22 cellular contexts compared by ENCODE assay signal in the genomic region with DNA sequence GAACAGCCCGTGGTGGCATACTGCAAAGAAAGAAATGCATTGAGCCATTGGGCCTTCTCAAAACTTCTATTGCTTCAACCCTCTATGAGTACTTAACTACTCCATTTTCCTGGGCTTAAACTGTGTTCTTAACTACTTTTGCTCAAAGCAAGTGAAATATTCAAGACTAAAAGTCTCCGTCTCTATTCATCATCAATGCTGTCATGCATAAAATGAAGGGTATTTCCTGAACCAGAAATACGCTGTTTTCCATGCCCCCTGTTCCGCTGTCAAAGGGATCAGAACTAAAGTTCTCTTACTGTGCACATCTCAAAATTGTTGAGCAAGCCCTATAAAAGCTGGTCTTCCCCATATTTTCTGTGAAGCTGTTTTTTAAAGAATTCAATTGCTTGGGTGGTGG. TPM values are rescaled to one million over a fixed set of nuclear protein-coding genes. Genes with fewer than 3 reads are reported as not detected.
DNase-seq lines count a peak whose midpoint lies in the region; ATAC-seq, FAIRE-seq and TF ChIP-seq lines count a peak whose summit lies in the region.
"Had no signal": no experiment of that assay in that cellular context is flagged by ENCODE, and none has a peak within 500 bp of the region (broad histone marks: within the 10 kb centered on the region; RNA-seq: fewer than 3 reads in every experiment).

No MANE protein-coding gene starts in this region.

- no peak overlapping the region for H3K4me3 ChIP-seq in keratinocyte (ENCODE audit: control insufficient read depth in 2 of 3, extremely low read depth in 1 of 3, insufficient read depth in 2 of 3, low read depth in 1 of 3, low read length in 3 of 3)
- H3K4me3 ChIP-seq: heart right ventricle, skin epidermis, testis had no signal

- TF ChIP-seq POLR2A in GM12891 (IDR thresholded peaks at IDR 0.05; ENCODE audit: low read depth, low read length): no peak

- peak overlapping the region; percentile 87 for H3K27ac ChIP-seq in keratinocyte (ENCODE audit: control insufficient read depth, insufficient read depth, low read length)
- H3K27ac ChIP-seq: brain microvascular endothelial cell, skin epidermis had no signal

- POLR2A ChIA-PET in activated B cell treated with CpG ODN at 0.5 μM for 24 hours (lab: Charles Lee): interaction anchor here (0.9 to 6.7 kb wide), 4 partner anchors 19 to 196 kb away, joined by 3 to 65 read pairs (median 4); partner anchors contain the start of genes EIF2A, ERICH6, SERP1 and SIAH2

- peaks cover 45% of the 10 kb centered on the region for H3K4me1 ChIP-seq in keratinocyte (ENCODE audit: control insufficient read depth, extremely low read depth, insufficient read depth, low read length)

- peak overlapping the region; percentile 14 to 93 for H3K27ac Mint-ChIP-seq in activated naive CD4-positive, alpha-beta T cell treated with anti-CD3 and anti-CD28 coated beads, Interleukin-2, amount 50 U/mL, for 72 hours
- H3K27ac Mint-ChIP-seq in activated B cell treated with CpG ODN at 0.5 μM for 24 hours (peak overlapping the region; percentile 74), type B pancreatic cell (peak overlapping the region; percentile 18)
- H3K27ac Mint-ChIP-seq: CD4-positive, alpha-beta T cell had no signal

- H3K9ac ChIP-seq in keratinocyte (ENCODE audit: control insufficient read depth, extremely low read depth, insufficient read depth, low read length): no peak overlapping the region

- H3K27me3 ChIP-seq in keratinocyte (ENCODE audit: control insufficient read depth, extremely low read depth, insufficient read depth, low read length): no peaks in the 10 kb centered on the region
- H3K27me3 ChIP-seq: brain microvascular endothelial cell, heart right ventricle, testis had no signal

- intact Hi-C loops in activated B cell treated with CpG ODN at 0.5 μM for 24 hours (cut with micrococcal nuclease): no loop called here

- H3K36me3 Mint-ChIP-seq in activated naive CD4-positive, alpha-beta T cell treated with anti-CD3 and anti-CD28 coated beads, Interleukin-2, amount 50 U/mL, for 72 hours: peaks cover 32 to 59% of the 10 kb centered on the region in 2 donors
- H3K36me3 Mint-ChIP-seq in activated B cell treated with CpG ODN at 0.5 μM for 24 hours (ENCODE audit: low read depth) (peaks cover 43% of the 10 kb centered on the region), type B pancreatic cell (peaks cover 16% of the 10 kb centered on the region)

- dilution Hi-C loops in keratinocyte (cut with MboI; ENCODE audit: extremely low pct_ligation_motif_present, low sequenced_read_pairs): no loop called here

- no peak for DNase-seq in activated naive CD4-positive, alpha-beta T cell treated with anti-CD3 and anti-CD28 coated beads, Interleukin-2, amount 50 U/mL, for 72 hours (ENCODE audit: low spot score in 2 of 2)
- DNase-seq in activated naive CD4-positive, alpha-beta T cell treated with anti-CD3 and anti-CD28 coated beads, Interleukin-2, amount 50 U/mL, for 16 hours: no peak
- DNase-seq in activated B cell treated with CpG ODN at 0.5 μM for 24 hours (no peak), keratinocyte (ENCODE audit: low read depth, low spot score) (no peak), type B pancreatic cell (ENCODE audit: extremely low spot score, unreplicated experiment) (no peak), NCI-H2171 (lab: John Stamatoyannopoulos, UW) (no peak), inferior parietal cortex (ENCODE audit: extremely low spot score) (no peak), GM12891 (ENCODE audit: insufficient read length, low spot score) (no peak)
- DNase-seq: activated CD4-positive, alpha-beta T cell treated with anti-CD3 and anti-CD28 coated beads, Interleukin-2, amount 50 U/mL, for 4 hours; brain microvascular endothelial cell; CD4-positive, alpha-beta T cell; effector CD4-positive, alpha-beta T cell; erythroblast; foreskin fibroblast; HCEC 1CT; heart right ventricle; NCI-H1694; occipital lobe; stimulated activated CD4-positive, alpha-beta T cell treated with anti-CD3 and anti-CD28 coated beads, Interleukin-1b, Interleukin-23, amount 100 ng/mL, for 48 hours; testis had no signal

- ATAC-seq in activated naive CD4-positive, alpha-beta T cell treated with anti-CD3 and anti-CD28 coated beads, Interleukin-2, amount 50 U/mL, for 72 hours: no peak
- no peak for ATAC-seq in activated B cell treated with CpG ODN at 0.5 μM for 24 hours (ENCODE audit: low read depth)
- ATAC-seq: heart right ventricle had no signal

- no peak for FAIRE-seq in keratinocyte (lab: Jason Lieb, UNC)
- no peak for FAIRE-seq in GM12891 (lab: Jason Lieb, UNC)

- H3K27me3 Mint-ChIP-seq in activated B cell treated with CpG ODN at 0.5 μM for 24 hours: no peaks in the 10 kb centered on the region
- H3K27me3 Mint-ChIP-seq in type B pancreatic cell: no peaks in the 10 kb centered on the region
- H3K27me3 Mint-ChIP-seq: CD4-positive, alpha-beta T cell had no signal

- peaks cover 97% of the 10 kb centered on the region for H3K4me1 Mint-ChIP-seq in activated B cell treated with CpG ODN at 0.5 μM for 24 hours
- H3K4me1 Mint-ChIP-seq in type B pancreatic cell (ENCODE audit: unreplicated experiment): peaks cover 20% of the 10 kb centered on the region

- H3K9me3 Mint-ChIP-seq in activated naive CD4-positive, alpha-beta T cell treated with anti-CD3 and anti-CD28 coated beads, Interleukin-2, amount 50 U/mL, for 72 hours: no peaks in the 10 kb centered on the region
- H3K9me3 Mint-ChIP-seq in activated B cell treated with CpG ODN at 0.5 μM for 24 hours: no peaks in the 10 kb centered on the region
- no peaks in the 10 kb centered on the region for H3K9me3 Mint-ChIP-seq in type B pancreatic cell
- H3K9me3 Mint-ChIP-seq: CD4-positive, alpha-beta T cell; T-helper 2 cell treated with Interferon-gamma antibody and Interleukin-4, amounts not matched to agents 5 μg/mL and 100 μg/mL, for 36 hours had no signal

- TF ChIP-seq CTCF in activated B cell treated with CpG ODN at 0.5 μM for 24 hours (IDR thresholded peaks at IDR 0.05) (no peak), keratinocyte (optimal IDR thresholded peaks at IDR 0.05 in 1 of 3, IDR thresholded peaks at IDR 0.05 in 1 of 3, conservative IDR thresholded peaks at IDR 0.05 in 1 of 3; ENCODE audit: extremely low read depth in 1 of 3, insufficient read depth in 2 of 3, low read length in 3 of 3) (no peak), type B pancreatic cell (conservative IDR thresholded peaks at IDR 0.05) (no peak)

- no peaks in the 10 kb centered on the region for H3K9me3 ChIP-seq in keratinocyte (ENCODE audit: control insufficient read depth, low read depth, low read length)
- H3K9me3 ChIP-seq: heart right ventricle, testis had no signal

- H3K4me3 Mint-ChIP-seq in activated B cell treated with CpG ODN at 0.5 μM for 24 hours: peak overlapping the region; percentile 54
- H3K4me3 Mint-ChIP-seq in type B pancreatic cell: no peak overlapping the region
- H3K4me3 Mint-ChIP-seq: CD4-positive, alpha-beta T cell; T-helper 2 cell treated with Interferon-gamma antibody and Interleukin-4, amounts not matched to agents 5 μg/mL and 100 μg/mL, for 36 hours had no signal

- H3K79me2 ChIP-seq in keratinocyte (ENCODE audit: control insufficient read depth, insufficient read depth, low read length): peaks cover 51% of the 10 kb centered on the region

- H2AFZ ChIP-seq in keratinocyte (ENCODE audit: control insufficient read depth, low read length): no peak overlapping the region

- CTCF ChIA-PET in activated B cell treated with CpG ODN at 0.5 μM for 24 hours (lab: Charles Lee): interaction anchor here (0.6 to 0.9 kb wide), 2 partner anchors 16 to 47 kb away, joined by 3 to 4 read pairs; no protein-coding TSS in a partner anchor

- no peaks in the 10 kb centered on the region for H3K9me1 ChIP-seq in keratinocyte (ENCODE audit: control insufficient read depth, extremely low read depth, insufficient read depth, low read length)

- no peak overlapping the region for H3K4me2 ChIP-seq in keratinocyte (ENCODE audit: control insufficient read depth, extremely low read depth, insufficient read depth, low read depth, low read length)

- no peaks in the 10 kb centered on the region for H4K20me1 ChIP-seq in keratinocyte (ENCODE audit: control insufficient read depth, extremely low read depth, insufficient read depth, low read length)

- peaks cover 11 to 12% of the 10 kb centered on the region in 2 experiments for H3K36me3 ChIP-seq in keratinocyte (ENCODE audit: control insufficient read depth in 2 of 2, extremely low read depth in 1 of 2, insufficient read depth in 2 of 2, low read length in 2 of 2)

TF ChIP-seq in GM12891, 5 proteins besides CTCF, POLR2A, EP300 and RAD21:
- TF ChIP-seq POU2F2 (IDR thresholded peaks at IDR 0.05; ENCODE audit: low read depth, low read length): no peak
- TF ChIP-seq TAF1 (IDR thresholded peaks at IDR 0.05; ENCODE audit: low read depth, low read length): no peak

RNA-seq across cellular contexts. Expression of gene SIAH2, which starts 20.3 kb away (rescaled TPM):
- total RNA-seq in activated naive CD4-positive, alpha-beta T cell treated with anti-CD3 and anti-CD28 coated beads, Interleukin-2, amount 50 U/mL, for 72 hours: 10 to 100 TPM; 68.3 to 74.7 TPM
- total RNA-seq in activated B cell treated with CpG ODN at 0.5 μM for 24 hours: 44.5 and 44.7 TPM in 2 replicates
- polyA plus RNA-seq in keratinocyte: 32.5 to 65.7 TPM (median 44.8 TPM) in 3 replicates
- polyA plus RNA-seq in keratinocyte (2011; ENCODE audit: low read depth): 12.0 TPM
- 51.5 and 97.0 TPM in 2 replicates for polyA plus RNA-seq in keratinocyte (2011; cell fraction: cytosol; rRNA removed)
- 42.4 and 77.3 TPM in 2 replicates for polyA plus RNA-seq in keratinocyte (2011; cell fraction: nucleus; rRNA removed)
- 24.0 and 37.9 TPM in 2 replicates for polyA plus RNA-seq in keratinocyte (2012; ENCODE audit: low replicate concordance)
- 80.2 to 214 TPM (median 148 TPM) in 3 replicates for polyA minus RNA-seq in keratinocyte
- 47.4 TPM for polyA minus RNA-seq in keratinocyte (2011; cell fraction: cytosol; rRNA and poly(A)+ RNA removed)
- 24.1 and 25.4 TPM in 2 replicates for polyA minus RNA-seq in keratinocyte (2011; cell fraction: nucleus; rRNA and poly(A)+ RNA removed)
- 18.2 and 26.6 TPM in 2 replicates for total RNA-seq in type B pancreatic cell (ENCODE audit: low replicate concordance)
- polyA plus RNA-seq in GM12891 (2012; ENCODE audit: low read depth, missing spikeins): 7.3 TPM

RNA-seq across cellular contexts. Expression of gene ERICH6, which starts 39.0 kb away (rescaled TPM):
- total RNA-seq in activated naive CD4-positive, alpha-beta T cell treated with anti-CD3 and anti-CD28 coated beads, Interleukin-2, amount 50 U/mL, for 72 hours: not detected
- not detected in 2 replicates for total RNA-seq in activated B cell treated with CpG ODN at 0.5 μM for 24 hours
- polyA plus RNA-seq in keratinocyte: 0.03 TPM in 2 of 3 replicates, not detected in the other
- polyA plus RNA-seq in keratinocyte (2011; ENCODE audit: low read depth): not detected
- not detected in 2 replicates for polyA plus RNA-seq in keratinocyte (2011; cell fraction: cytosol; rRNA removed)
- polyA plus RNA-seq in keratinocyte (2011; cell fraction: nucleus; rRNA removed): 0.06 TPM in 1 of 2 replicates, not detected in the other
- not detected in 2 replicates for polyA plus RNA-seq in keratinocyte (2012; ENCODE audit: low replicate concordance)
- polyA minus RNA-seq in keratinocyte: not detected in 3 replicates
- polyA minus RNA-seq in keratinocyte (2011; cell fraction: cytosol; rRNA and poly(A)+ RNA removed): not detected
- not detected in 2 replicates for polyA minus RNA-seq in keratinocyte (2011; cell fraction: nucleus; rRNA and poly(A)+ RNA removed)
- not detected in 2 replicates for total RNA-seq in type B pancreatic cell (ENCODE audit: low replicate concordance)
- polyA plus RNA-seq in GM12891 (2012; ENCODE audit: low read depth, missing spikeins): not detected
- total RNA-seq: CD4-positive, alpha-beta T cell; occipital lobe had no signal
- polyA plus RNA-seq: heart right ventricle had no signal

Comparison
In these comparisons a context has a peak if more than half of its experiments do, and no peak if none do; other contexts are left out.
1. H3K27ac Mint-ChIP-seq: peak in every context shown above with its lines; median percentile 74 in activated B cell treated with CpG ODN at 0.5 μM for 24 hours; 54 in activated naive CD4-positive, alpha-beta T cell treated with anti-CD3 and anti-CD28 coated beads, Interleukin-2, amount 50 U/mL, for 72 hours; 18 in type B pancreatic cell.